ENCODE assay signal across 14 cellular contexts in the genomic region with DNA sequence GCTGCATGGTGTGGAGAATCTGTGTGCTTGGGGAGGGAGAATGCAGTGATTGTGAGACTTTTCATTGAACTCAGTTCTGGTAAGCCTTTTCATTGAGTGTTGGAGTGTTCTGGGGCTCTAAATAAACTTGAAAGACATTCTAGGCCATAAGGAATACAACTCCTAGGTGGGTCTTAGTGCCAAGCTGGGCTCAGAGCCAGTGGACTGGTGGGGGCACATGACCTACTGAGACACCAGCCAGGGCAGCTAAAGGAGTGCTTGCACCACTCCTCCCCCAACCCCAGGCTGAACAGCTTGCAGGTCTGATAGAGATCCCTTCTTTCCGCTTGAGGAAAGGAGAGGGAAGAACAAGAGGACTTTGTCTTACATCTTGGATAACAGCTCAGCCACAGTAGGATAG. TPM values are rescaled to one million over a fixed set of nuclear protein-coding genes. Genes with fewer than 3 reads are reported as not detected.
DNase-seq lines count a peak whose midpoint lies in the region; ATAC-seq and TF ChIP-seq lines count a peak whose summit lies in the region.
"Had no signal": no experiment of that assay in that cellular context is flagged by ENCODE, and none has a peak within 500 bp of the region (broad histone marks: within the 10 kb centered on the region; RNA-seq: fewer than 3 reads in every experiment).

No MANE protein-coding gene starts in this region.

- in situ Hi-C loops in gastrocnemius medialis (cut with MboI; ENCODE audit: low sequenced_read_pairs in 4 of 4) = no loop called here

- H3K9me3 ChIP-seq in gastrocnemius medialis = no peaks in the 10 kb centered on the region
- H3K9me3 ChIP-seq: A549 had no signal

- no peaks in the 10 kb centered on the region for H3K36me3 ChIP-seq in gastrocnemius medialis

- no peak overlapping the region for H3K4me3 ChIP-seq in gastrocnemius medialis
- H3K4me3 ChIP-seq: A549, GM23338 had no signal

- no peak for TF ChIP-seq POLR2A in gastrocnemius medialis (IDR thresholded peaks at IDR 0.05)

- TF ChIP-seq CTCF in gastrocnemius medialis (IDR thresholded peaks at IDR 0.05 in 4 of 5, conservative IDR thresholded peaks at IDR 0.05 in 1 of 5) (no peak), GM10266 (IDR thresholded peaks at IDR 0.05; ENCODE audit: control insufficient read depth, insufficient read depth, low read depth, missing control alignments) (no peak)

- peak; percentile 94 to 97 for ATAC-seq in gastrocnemius medialis
- ATAC-seq: A549; CD8-positive, alpha-beta T cell; GM23338 had no signal

- H3K27me3 ChIP-seq in gastrocnemius medialis = no peaks in the 10 kb centered on the region

- DNase-seq in Ammon's horn (ENCODE audit: low spot score) = peak; percentile 38
- peak; percentile 55 for DNase-seq in DMS 273 (lab: John Stamatoyannopoulos, UW; ENCODE audit: unreplicated experiment)
- peak; percentile 74 to 87 for DNase-seq in gastrocnemius medialis
- DNase-seq in GM10266 (ENCODE audit: extremely low spot score) = no peak
- DNase-seq in NCI-H2196 treated with DMSO at 0.1 percent for 48 hours (lab: John Stamatoyannopoulos, UW; ENCODE audit: unreplicated experiment) = no peak
- DNase-seq: CD8-positive, alpha-beta T cell; COR-L47; DMS79 treated with DMSO at 0.1 percent for 48 hours; EL; H7 had no signal

- intact Hi-C loops in gastrocnemius medialis (cut with DNase I; ENCODE audit: low total_unique reads) = no loop called here

- H3K4me1 ChIP-seq in gastrocnemius medialis = peaks cover 15 to 16% of the 10 kb centered on the region in 2 donors
- H3K4me1 ChIP-seq: A549 had no signal

- H3K27ac ChIP-seq in cingulate gyrus (ENCODE audit: low read depth, low read length) = peak overlapping the region; percentile 2
- H3K27ac ChIP-seq in gastrocnemius medialis = peak overlapping the region; percentile 26 to 67 (median 54)
- H3K27ac ChIP-seq: A549, HL-60 had no signal

RNA-seq across cellular contexts. Expression of a gene that starts 21.7 kb away (rescaled TPM):
- 100 to 1,000 TPM in 1 of 4 donors, 10 to 100 TPM in 3; 78.9 to 126 (median 86.0) TPM for total RNA-seq in gastrocnemius medialis

Comparison
In these comparisons a context has a peak if more than half of its experiments do, and no peak if none do; other contexts are left out.
1. DNase-seq: peak in Ammon's horn (single experiment), DMS 273 (single experiment) and gastrocnemius medialis (2 of 2); none in GM10266 (single experiment) and NCI-H2196 treated with DMSO at 0.1 percent for 48 hours (single experiment).